ENCODE assay signal across 1 cellular context in the genomic region with DNA sequence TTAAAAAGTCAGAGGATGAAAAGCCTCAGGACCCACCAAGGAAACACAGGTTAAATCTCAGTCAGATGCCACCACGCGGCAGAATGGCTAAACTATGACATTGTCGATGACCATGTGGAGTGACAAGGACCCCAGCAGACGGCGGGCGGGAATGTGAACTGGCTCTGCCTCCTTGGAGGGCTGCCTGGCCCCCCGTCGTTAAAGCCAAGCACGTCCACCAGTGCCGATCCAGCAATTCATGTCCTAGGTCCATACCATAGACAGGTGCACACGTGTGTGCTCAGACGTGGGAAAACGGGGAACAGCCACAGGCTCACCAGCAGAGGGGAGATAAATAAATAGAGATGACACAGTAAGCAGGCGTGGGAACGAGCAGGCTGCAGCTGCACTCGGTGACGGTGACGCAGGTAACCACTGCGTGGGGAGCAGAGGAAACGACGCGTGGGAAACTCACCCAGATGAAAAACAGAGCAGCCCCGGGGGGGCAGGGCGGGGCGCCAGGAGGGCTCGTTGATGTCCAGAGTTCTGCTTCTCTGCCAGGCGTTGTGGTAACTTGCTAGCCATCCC.
TF ChIP-seq lines count a peak whose summit lies in the region.

No MANE protein-coding gene starts in this region.

TF ChIP-seq in HepG2, 621 proteins besides CTCF, POLR2A, EP300 and RAD21 (continued from another document):
- peak; percentile 50 for TF ChIP-seq ZNF687 (CRISPR knock-in tag; IDR thresholded peaks at IDR 0.05)
- no peak for TF ChIP-seq CREM (IDR thresholded peaks at IDR 0.05)
- no peak for TF ChIP-seq CREM (CRISPR knock-in tag; IDR thresholded peaks at IDR 0.05)
- TF ChIP-seq ZNF543 (CRISPR knock-in tag; IDR thresholded peaks at IDR 0.05) = no peak
- TF ChIP-seq STAG1 (CRISPR knock-in tag; IDR thresholded peaks at IDR 0.05) = peak; percentile 24; the same call in 1 of the 2 replicates
- no peak for TF ChIP-seq THAP11 (CRISPR knock-in tag; IDR thresholded peaks at IDR 0.05)
- TF ChIP-seq NAIF1 (CRISPR knock-in tag; IDR thresholded peaks at IDR 0.05; ENCODE audit: borderline replicate concordance) = no peak
- no peak for TF ChIP-seq MBNL3 (CRISPR knock-in tag; conservative IDR thresholded peaks at IDR 0.05)
- peak; percentile 46; the same call in 1 of the 2 replicates for TF ChIP-seq MYC (CRISPR knock-in tag; IDR thresholded peaks at IDR 0.05; ENCODE audit: borderline replicate concordance)
- no peak for TF ChIP-seq FOXK2 (IDR thresholded peaks at IDR 0.05)
- TF ChIP-seq FOXO1 (CRISPR knock-in tag; IDR thresholded peaks at IDR 0.05) = no peak
- no peak for TF ChIP-seq ZNF674 (CRISPR knock-in tag; IDR thresholded peaks at IDR 0.05; ENCODE audit: low read depth)
- TF ChIP-seq HDAC1 (CRISPR knock-in tag; IDR thresholded peaks at IDR 0.05) = 0 out of 2 replicates have a peak, but pooled peaks have one; percentile 34
- TF ChIP-seq SALL1 (CRISPR knock-in tag; IDR thresholded peaks at IDR 0.05) = peak; percentile 28; the same call in 1 of the 2 replicates
- no peak for TF ChIP-seq ZNF121 (CRISPR knock-in tag; IDR thresholded peaks at IDR 0.05)
- TF ChIP-seq ZSCAN22 (CRISPR knock-in tag; IDR thresholded peaks at IDR 0.05) = no peak
